Comparison of ENCODE assay signal across 19 cellular contexts in the genomic region with DNA sequence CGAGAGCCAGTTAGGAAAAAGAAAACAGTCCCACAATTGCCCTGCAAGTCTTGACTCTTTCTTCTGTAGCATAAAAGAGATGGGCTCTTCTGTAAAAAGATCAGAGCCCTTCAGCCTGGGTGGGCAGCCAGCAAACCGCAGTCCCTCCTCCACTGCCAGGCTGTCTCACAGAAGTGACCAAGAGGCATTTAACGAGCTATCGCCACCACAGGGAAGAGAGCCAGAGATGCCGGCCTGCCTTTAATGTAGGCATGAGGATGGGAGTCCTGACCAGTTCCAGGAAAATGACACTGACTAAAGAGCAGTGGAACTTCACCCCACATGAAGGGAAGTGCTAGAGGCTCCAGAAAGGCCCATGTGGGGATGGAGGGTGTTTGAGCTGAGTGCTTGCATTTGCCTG.
"Had no signal": no experiment of that assay in that cellular context is flagged by ENCODE, and none has a peak within 500 bp of the region (broad histone marks: within the 10 kb centered on the region; RNA-seq: fewer than 3 reads in every experiment).

No MANE protein-coding gene starts in this region.

- H3K36me3 Mint-ChIP-seq: memory B cell; mesothelial cell of epicardium; stimulated activated effector memory CD8-positive, alpha-beta T cell treated with anti-CD3 and anti-CD28 coated beads, Interleukin-12 subunit alpha, Interleukin-12 subunit beta, amount 100 ng/mL, for 72 hours; type B pancreatic cell had no signal

- H3K27me3 Mint-ChIP-seq: memory B cell, type B pancreatic cell had no signal

- ATAC-seq: heart right ventricle; lower lobe of right lung; right cardiac atrium; stimulated activated effector memory CD8-positive, alpha-beta T cell treated with anti-CD3 and anti-CD28 coated beads, Interleukin-12 subunit alpha, Interleukin-12 subunit beta, amount 100 ng/mL, for 72 hours; stimulated activated naive CD8-positive, alpha-beta T cell treated with anti-CD3 and anti-CD28 coated beads, Interleukin-15, Interleukin-2, amounts not matched to agents 100 U/mL and 50 U/mL, for 24 hours had no signal

- H3K4me1 Mint-ChIP-seq: memory B cell; mesothelial cell of epicardium; stimulated activated effector memory CD8-positive, alpha-beta T cell treated with anti-CD3 and anti-CD28 coated beads, Interleukin-12 subunit alpha, Interleukin-12 subunit beta, amount 100 ng/mL, for 72 hours had no signal

- H3K9me3 ChIP-seq: left ventricle myocardium inferior, lower lobe of right lung, ovary, suprapubic skin, thyroid gland had no signal

- H3K4me3 Mint-ChIP-seq: memory B cell; mesothelial cell of epicardium; stimulated activated effector memory CD8-positive, alpha-beta T cell treated with anti-CD3 and anti-CD28 coated beads, Interleukin-12 subunit alpha, Interleukin-12 subunit beta, amount 100 ng/mL, for 72 hours; type B pancreatic cell had no signal

- H3K27ac Mint-ChIP-seq: memory B cell; mesothelial cell of epicardium; stimulated activated effector memory CD8-positive, alpha-beta T cell treated with anti-CD3 and anti-CD28 coated beads, Interleukin-12 subunit alpha, Interleukin-12 subunit beta, amount 100 ng/mL, for 72 hours; type B pancreatic cell had no signal

- H3K27ac ChIP-seq: dorsolateral prefrontal cortex, heart right ventricle, left ventricle myocardium inferior, lower lobe of right lung, ovary, suprapubic skin, thyroid gland had no signal

- H3K4me3 ChIP-seq: dorsolateral prefrontal cortex, heart right ventricle, left ventricle myocardium inferior, lower lobe of right lung, ovary, suprapubic skin, thyroid gland had no signal

- H3K9me3 Mint-ChIP-seq: stimulated activated effector memory CD8-positive, alpha-beta T cell treated with anti-CD3 and anti-CD28 coated beads, Interleukin-12 subunit alpha, Interleukin-12 subunit beta, amount 100 ng/mL, for 72 hours; type B pancreatic cell had no signal

- H3K36me3 ChIP-seq: heart right ventricle, left ventricle myocardium inferior, lower lobe of right lung, ovary, suprapubic skin, thyroid gland had no signal

- DNase-seq: cortex of kidney; dorsolateral prefrontal cortex; effector CD8-positive, alpha-beta T cell; foreskin melanocyte; heart right ventricle; hypothalamus; left ventricle myocardium inferior; lower lobe of right lung; ovary; right cardiac atrium; stimulated activated CD4-positive, alpha-beta T cell treated with anti-CD3 and anti-CD28 coated beads, Interleukin-4, amount 100 ng/mL, for 1 hour; stimulated activated CD8-positive, alpha-beta memory T cell treated with anti-CD3 and anti-CD28 coated beads, Interleukin-4, amount 100 ng/mL, for 48 hours; stimulated activated naive CD8-positive, alpha-beta T cell treated with anti-CD3 and anti-CD28 coated beads, Interleukin-15, Interleukin-2, amounts not matched to agents 100 U/mL and 50 U/mL, for 24 hours; thyroid gland had no signal

- H3K4me1 ChIP-seq: heart right ventricle, left ventricle myocardium inferior, lower lobe of right lung, suprapubic skin, thyroid gland had no signal

- H3K27me3 ChIP-seq: heart right ventricle, ovary, suprapubic skin, thyroid gland had no signal
